ENCODE assay signal across 1 cellular context in the genomic region with DNA sequence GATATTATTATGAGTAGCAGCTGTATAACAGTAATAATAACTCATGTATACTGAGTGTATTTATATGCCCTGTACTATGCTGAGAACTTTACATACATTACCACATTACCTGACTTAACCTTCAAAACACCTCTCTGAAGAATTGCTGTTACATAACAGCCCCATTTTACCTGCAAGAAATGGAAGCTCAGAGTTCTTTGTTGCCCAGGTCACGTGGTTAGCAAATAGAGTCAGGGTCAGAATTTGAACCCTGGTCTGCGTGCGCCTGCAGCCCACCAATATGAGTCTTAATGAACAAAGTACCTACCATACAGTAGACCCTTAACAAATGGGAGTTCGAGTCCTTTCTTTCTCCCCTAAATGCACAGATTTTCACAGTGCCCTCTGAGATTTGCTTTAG.
TF ChIP-seq lines count a peak whose summit lies in the region.

No MANE protein-coding gene starts in this region.

TF ChIP-seq in GM23338, 12 proteins besides CTCF, POLR2A, EP300 and RAD21 (continued from another document):
- TF ChIP-seq, protein P1, sequence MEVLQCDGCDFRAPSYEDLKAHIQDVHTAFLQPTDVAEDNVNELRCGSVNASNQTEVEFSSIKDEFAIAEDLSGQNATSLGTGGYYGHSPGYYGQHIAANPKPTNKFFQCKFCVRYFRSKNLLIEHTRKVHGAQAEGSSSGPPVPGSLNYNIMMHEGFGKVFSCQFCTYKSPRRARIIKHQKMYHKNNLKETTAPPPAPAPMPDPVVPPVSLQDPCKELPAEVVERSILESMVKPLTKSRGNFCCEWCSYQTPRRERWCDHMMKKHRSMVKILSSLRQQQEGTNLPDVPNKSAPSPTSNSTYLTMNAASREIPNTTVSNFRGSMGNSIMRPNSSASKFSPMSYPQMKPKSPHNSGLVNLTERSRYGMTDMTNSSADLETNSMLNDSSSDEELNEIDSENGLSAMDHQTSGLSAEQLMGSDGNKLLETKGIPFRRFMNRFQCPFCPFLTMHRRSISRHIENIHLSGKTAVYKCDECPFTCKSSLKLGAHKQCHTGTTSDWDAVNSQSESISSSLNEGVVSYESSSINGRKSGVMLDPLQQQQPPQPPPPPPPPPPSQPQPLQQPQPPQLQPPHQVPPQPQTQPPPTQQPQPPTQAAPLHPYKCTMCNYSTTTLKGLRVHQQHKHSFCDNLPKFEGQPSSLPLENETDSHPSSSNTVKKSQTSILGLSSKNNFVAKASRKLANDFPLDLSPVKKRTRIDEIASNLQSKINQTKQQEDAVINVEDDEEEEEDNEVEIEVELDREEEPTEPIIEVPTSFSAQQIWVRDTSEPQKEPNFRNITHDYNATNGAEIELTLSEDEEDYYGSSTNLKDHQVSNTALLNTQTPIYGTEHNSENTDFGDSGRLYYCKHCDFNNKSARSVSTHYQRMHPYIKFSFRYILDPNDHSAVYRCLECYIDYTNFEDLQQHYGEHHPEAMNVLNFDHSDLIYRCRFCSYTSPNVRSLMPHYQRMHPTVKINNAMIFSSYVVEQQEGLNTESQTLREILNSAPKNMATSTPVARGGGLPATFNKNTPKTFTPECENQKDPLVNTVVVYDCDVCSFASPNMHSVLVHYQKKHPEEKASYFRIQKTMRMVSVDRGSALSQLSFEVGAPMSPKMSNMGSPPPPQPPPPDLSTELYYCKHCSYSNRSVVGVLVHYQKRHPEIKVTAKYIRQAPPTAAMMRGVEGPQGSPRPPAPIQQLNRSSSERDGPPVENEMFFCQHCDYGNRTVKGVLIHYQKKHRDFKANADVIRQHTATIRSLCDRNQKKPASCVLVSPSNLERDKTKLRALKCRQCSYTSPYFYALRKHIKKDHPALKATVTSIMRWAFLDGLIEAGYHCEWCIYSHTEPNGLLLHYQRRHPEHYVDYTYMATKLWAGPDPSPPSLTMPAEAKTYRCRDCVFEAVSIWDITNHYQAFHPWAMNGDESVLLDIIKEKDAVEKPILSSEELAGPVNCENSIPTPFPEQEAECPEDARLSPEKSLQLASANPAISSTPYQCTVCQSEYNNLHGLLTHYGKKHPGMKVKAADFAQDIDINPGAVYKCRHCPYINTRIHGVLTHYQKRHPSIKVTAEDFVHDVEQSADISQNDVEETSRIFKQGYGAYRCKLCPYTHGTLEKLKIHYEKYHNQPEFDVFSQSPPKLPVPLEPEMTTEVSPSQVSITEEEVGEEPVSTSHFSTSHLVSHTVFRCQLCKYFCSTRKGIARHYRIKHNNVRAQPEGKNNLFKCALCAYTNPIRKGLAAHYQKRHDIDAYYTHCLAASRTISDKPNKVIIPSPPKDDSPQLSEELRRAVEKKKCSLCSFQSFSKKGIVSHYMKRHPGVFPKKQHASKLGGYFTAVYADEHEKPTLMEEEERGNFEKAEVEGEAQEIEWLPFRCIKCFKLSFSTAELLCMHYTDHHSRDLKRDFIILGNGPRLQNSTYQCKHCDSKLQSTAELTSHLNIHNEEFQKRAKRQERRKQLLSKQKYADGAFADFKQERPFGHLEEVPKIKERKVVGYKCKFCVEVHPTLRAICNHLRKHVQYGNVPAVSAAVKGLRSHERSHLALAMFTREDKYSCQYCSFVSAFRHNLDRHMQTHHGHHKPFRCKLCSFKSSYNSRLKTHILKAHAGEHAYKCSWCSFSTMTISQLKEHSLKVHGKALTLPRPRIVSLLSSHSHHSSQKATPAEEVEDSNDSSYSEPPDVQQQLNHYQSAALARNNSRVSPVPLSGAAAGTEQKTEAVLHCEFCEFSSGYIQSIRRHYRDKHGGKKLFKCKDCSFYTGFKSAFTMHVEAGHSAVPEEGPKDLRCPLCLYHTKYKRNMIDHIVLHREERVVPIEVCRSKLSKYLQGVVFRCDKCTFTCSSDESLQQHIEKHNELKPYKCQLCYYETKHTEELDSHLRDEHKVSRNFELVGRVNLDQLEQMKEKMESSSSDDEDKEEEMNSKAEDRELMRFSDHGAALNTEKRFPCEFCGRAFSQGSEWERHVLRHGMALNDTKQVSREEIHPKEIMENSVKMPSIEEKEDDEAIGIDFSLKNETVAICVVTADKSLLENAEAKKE (CRISPR knock-in tag; IDR thresholded peaks at IDR 0.05) = no peak
- TF ChIP-seq, protein P2, sequence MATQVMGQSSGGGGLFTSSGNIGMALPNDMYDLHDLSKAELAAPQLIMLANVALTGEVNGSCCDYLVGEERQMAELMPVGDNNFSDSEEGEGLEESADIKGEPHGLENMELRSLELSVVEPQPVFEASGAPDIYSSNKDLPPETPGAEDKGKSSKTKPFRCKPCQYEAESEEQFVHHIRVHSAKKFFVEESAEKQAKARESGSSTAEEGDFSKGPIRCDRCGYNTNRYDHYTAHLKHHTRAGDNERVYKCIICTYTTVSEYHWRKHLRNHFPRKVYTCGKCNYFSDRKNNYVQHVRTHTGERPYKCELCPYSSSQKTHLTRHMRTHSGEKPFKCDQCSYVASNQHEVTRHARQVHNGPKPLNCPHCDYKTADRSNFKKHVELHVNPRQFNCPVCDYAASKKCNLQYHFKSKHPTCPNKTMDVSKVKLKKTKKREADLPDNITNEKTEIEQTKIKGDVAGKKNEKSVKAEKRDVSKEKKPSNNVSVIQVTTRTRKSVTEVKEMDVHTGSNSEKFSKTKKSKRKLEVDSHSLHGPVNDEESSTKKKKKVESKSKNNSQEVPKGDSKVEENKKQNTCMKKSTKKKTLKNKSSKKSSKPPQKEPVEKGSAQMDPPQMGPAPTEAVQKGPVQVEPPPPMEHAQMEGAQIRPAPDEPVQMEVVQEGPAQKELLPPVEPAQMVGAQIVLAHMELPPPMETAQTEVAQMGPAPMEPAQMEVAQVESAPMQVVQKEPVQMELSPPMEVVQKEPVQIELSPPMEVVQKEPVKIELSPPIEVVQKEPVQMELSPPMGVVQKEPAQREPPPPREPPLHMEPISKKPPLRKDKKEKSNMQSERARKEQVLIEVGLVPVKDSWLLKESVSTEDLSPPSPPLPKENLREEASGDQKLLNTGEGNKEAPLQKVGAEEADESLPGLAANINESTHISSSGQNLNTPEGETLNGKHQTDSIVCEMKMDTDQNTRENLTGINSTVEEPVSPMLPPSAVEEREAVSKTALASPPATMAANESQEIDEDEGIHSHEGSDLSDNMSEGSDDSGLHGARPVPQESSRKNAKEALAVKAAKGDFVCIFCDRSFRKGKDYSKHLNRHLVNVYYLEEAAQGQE (IDR thresholded peaks at IDR 0.05; ENCODE audit: unreplicated experiment) = no peak
- TF ChIP-seq CREB1 (CRISPR knock-in tag; IDR thresholded peaks at IDR 0.05; ENCODE audit: low read depth) (no peak), POLR2AphosphoS5 (IDR thresholded peaks at IDR 0.05; ENCODE audit: low read depth) (no peak)
